17 cellular contexts compared by ENCODE assay signal in genomic region chr4:1534876-1535526, GRCh38.
DNase-seq lines count a peak whose midpoint lies in the region; ATAC-seq, FAIRE-seq and TF ChIP-seq lines count a peak whose summit lies in the region.
"Had no signal": no experiment of that assay in that cellular context is flagged by ENCODE, and none has a peak within 500 bp of the region (broad histone marks: within the 10 kb centered on the region; RNA-seq: fewer than 3 reads in every experiment).

No MANE protein-coding gene starts in this region.

- no peak overlapping the region for H2BK20ac ChIP-seq in H9 (ENCODE audit: low read depth, low read length, poor library complexity, severe bottlenecking)

- H2BK5ac ChIP-seq in H9 (ENCODE audit: insufficient read length, low read length), result no peak overlapping the region

- H3K4me3 ChIP-seq in K562 (no peak overlapping the region), HepG2 (replicated peaks in 1 of 3; ENCODE audit: insufficient read depth in 1 of 3, low read depth in 2 of 3, low read length in 3 of 3) (no peak overlapping the region), psoas muscle (no peak overlapping the region)
- H3K4me3 ChIP-seq: SJSA1 had no signal

- peak overlapping the region; percentile 63 for H4K8ac ChIP-seq in H9 (replicated peaks; ENCODE audit: insufficient read length, low read depth, low read length)

- H3K27ac ChIP-seq in H9 (ENCODE audit: insufficient read length, low read depth, low read length) (no peak overlapping the region), K562 (ENCODE audit: extremely low read depth, low read depth, low read length) (no peak overlapping the region), HepG2 (ENCODE audit: extremely low read length, insufficient read depth, low read length) (no peak overlapping the region), psoas muscle (no peak overlapping the region), RWPE1 (no peak overlapping the region)
- H3K27ac ChIP-seq: SJSA1 had no signal

- CTCF ChIA-PET in K562 (lab: Yijun Ruan, JAX; ENCODE audit: low intra/inter-chr PET ratio), result no interaction called here
- CTCF ChIA-PET in HepG2 (lab: Yijun Ruan, JAX; ENCODE audit: low intra/inter-chr PET ratio, low total read pairs), result no interaction called here
- CTCF ChIA-PET in HEK293T (lab: Yijun Ruan, JAX), result no interaction called here
- CTCF ChIA-PET in activated naive CD4-positive, alpha-beta T cell treated with anti-CD3 and anti-CD28 coated beads for 36 hours (lab: Charles Lee), result no interaction called here
- CTCF ChIA-PET in RWPE1 (lab: Yijun Ruan, JAX), result no interaction called here

- H4K91ac ChIP-seq in H9 (ENCODE audit: insufficient read length, low read depth, low read length), result no peak overlapping the region

- no peaks in the 10 kb centered on the region for H3K9me1 ChIP-seq in K562 (ENCODE audit: control insufficient read depth, insufficient read depth, low read length)

- H2BK12ac ChIP-seq in H9 (ENCODE audit: insufficient read length, low read depth, low read length), result no peak overlapping the region

- no peak for ATAC-seq in K562
- no peak for ATAC-seq in HepG2
- ATAC-seq in psoas muscle, result no peak

- H3K79me2 ChIP-seq in H9 (ENCODE audit: insufficient read depth, low read length), result no peaks in the 10 kb centered on the region
- H3K79me2 ChIP-seq in K562 (ENCODE audit: control insufficient read depth, insufficient read depth, low read length), result no peaks in the 10 kb centered on the region
- H3K79me2 ChIP-seq in HepG2 (ENCODE audit: insufficient read depth, low read length), result no peaks in the 10 kb centered on the region

- BruUV-seq in K562 (replicated peaks; lab: Mats Ljungman, UMichigan) (no TSS peak), HepG2 (replicated peaks; lab: Mats Ljungman, UMichigan) (no TSS peak)

- no peaks in the 10 kb centered on the region for H3K27me3 ChIP-seq in H9 (ENCODE audit: insufficient read depth, low read length)
- peaks cover 38 to 83% of the 10 kb centered on the region in 2 experiments for H3K27me3 ChIP-seq in K562 (ENCODE audit: control insufficient read depth in 2 of 2, insufficient read depth in 2 of 2, low read length in 2 of 2)
- H3K27me3 ChIP-seq in HepG2 (ENCODE audit: control insufficient read depth in 1 of 2, insufficient read depth in 2 of 2, low read length in 2 of 2), result peaks cover 12 to 57% of the 10 kb centered on the region in 2 experiments; a peak in 4 of 5 replicates
- H3K27me3 ChIP-seq in psoas muscle (ENCODE audit: insufficient read depth in 3 of 3, low read length in 2 of 3), result peaks cover 0 to 48% (median 8%) of the 10 kb centered on the region in 3 donors

- no peak overlapping the region for H3K4me2 ChIP-seq in H9 (ENCODE audit: insufficient read depth, insufficient read length, low read length)
- H3K4me2 ChIP-seq in K562 (ENCODE audit: insufficient read depth, low read length), result no peak overlapping the region
- H3K4me2 ChIP-seq in HepG2 (ENCODE audit: low read depth, low read length), result no peak overlapping the region

- H3K4me1 ChIP-seq in H9 (ENCODE audit: insufficient read depth, low read length), result no peaks in the 10 kb centered on the region
- H3K4me1 ChIP-seq in K562 (replicated peaks in 1 of 2; ENCODE audit: control insufficient read depth in 2 of 2, insufficient read depth in 2 of 2, low read length in 2 of 2), result peaks cover 0 to 46% of the 10 kb centered on the region in 2 experiments; a peak in 2 of 5 replicates
- peaks cover 7% of the 10 kb centered on the region for H3K4me1 ChIP-seq in HepG2 (ENCODE audit: insufficient read depth, low read length)
- H3K4me1 ChIP-seq in psoas muscle, result no peaks in the 10 kb centered on the region
- H3K4me1 ChIP-seq: SJSA1 had no signal

- POLR2A ChIA-PET in K562 (lab: Yijun Ruan, JAX) (interaction anchor here (0.6 to 1.6 kb wide), 2 partner anchors 19 to 435 kb away, joined by 3 to 5 read pairs; no protein-coding TSS in a partner anchor), HepG2 (lab: Yijun Ruan, JAX) (no interaction called here), HEK293T (lab: Yijun Ruan, JAX) (interaction anchor here (1.0 kb wide), 1 partner anchor 180 kb away, joined by 3 read pairs; no protein-coding TSS in a partner anchor), RWPE1 (lab: Yijun Ruan, JAX; ENCODE audit: low non-redundant PET) (no interaction called here)

- H2AFZ ChIP-seq in H9 (ENCODE audit: low read length), result no peak overlapping the region
- no peak overlapping the region for H2AFZ ChIP-seq in K562 (ENCODE audit: low read depth, low read length)
- H2AFZ ChIP-seq in HepG2 (ENCODE audit: low read length), result no peak overlapping the region

- DNase-seq in H9 (no peak), K562 (ENCODE audit: extremely low read depth in 1 of 4, low spot score in 3 of 4) (no peak), HepG2 (ENCODE audit: low spot score) (no peak), psoas muscle (peak; percentile 7 to 14), HEK293T (ENCODE audit: extremely low spot score) (no peak), RWPE1 (ENCODE audit: low spot score) (no peak)
- DNase-seq in activated naive CD4-positive, alpha-beta T cell treated with anti-CD3 and anti-CD28 coated beads for 36 hours, result no peak
- DNase-seq: C1 segment of cervical spinal cord; GF-D8; GOT3; IMR-90; NCI-H1105; NCI-H1930; NCI-H446 treated with DMSO at 0.1 percent for 48 hours; NK-92 treated with Interleukin-12 subunit alpha and Interleukin-12 subunit beta, amount 100 ng/mL, for 24 hours; RPMI8226 had no signal

- H4K20me1 ChIP-seq in H9 (ENCODE audit: control insufficient read depth, insufficient read depth, insufficient read length) (no peaks in the 10 kb centered on the region), K562 (replicated peaks; ENCODE audit: control insufficient read depth, insufficient read depth, low read length) (no peaks in the 10 kb centered on the region), HepG2 (ENCODE audit: insufficient read depth, low read length) (no peaks in the 10 kb centered on the region)

- H3K14ac ChIP-seq in H9 (ENCODE audit: insufficient read depth, low read length), result no peak overlapping the region

- no peaks in the 10 kb centered on the region for H3K23me2 ChIP-seq in H9 (ENCODE audit: insufficient read length, low read depth, low read length, poor library complexity, severe bottlenecking)

- H3K79me1 ChIP-seq in H9 (ENCODE audit: insufficient read depth, low read depth, low read length, poor library complexity, severe bottlenecking), result no peaks in the 10 kb centered on the region

- peak overlapping the region in 2 of 3 experiments; percentile 73 to 78; a peak in 2 of 7 replicates for H3K27ac Mint-ChIP-seq in H9
- H3K27ac Mint-ChIP-seq in activated naive CD4-positive, alpha-beta T cell treated with anti-CD3 and anti-CD28 coated beads for 36 hours, result no peak overlapping the region

- H3K9ac ChIP-seq in H9 (ENCODE audit: extremely low read depth, insufficient read length, low read length), result no peak overlapping the region
- H3K9ac ChIP-seq in K562 (ENCODE audit: insufficient read depth in 1 of 2, low read depth in 2 of 2, low read length in 2 of 2), result peak overlapping the region in 1 of 2 experiments; percentile 26; a peak in 1 of 4 replicates
- H3K9ac ChIP-seq in HepG2 (ENCODE audit: insufficient read depth, low read depth, low read length), result no peak overlapping the region

- H3T11ph ChIP-seq in H9 (ENCODE audit: low read length), result no peak overlapping the region

- H3K36me3 Mint-ChIP-seq in H9 (ENCODE audit: insufficient read depth in 1 of 3, low read depth in 3 of 3), result no peaks in the 10 kb centered on the region; a peak in 1 of 7 replicates
- H3K36me3 Mint-ChIP-seq in activated naive CD4-positive, alpha-beta T cell treated with anti-CD3 and anti-CD28 coated beads for 36 hours (ENCODE audit: low read depth), result no peaks in the 10 kb centered on the region

- H3K23ac ChIP-seq in H9 (ENCODE audit: insufficient read length, low read depth, low read length), result no peak overlapping the region

- H3K9me3 Mint-ChIP-seq in H9, result no peaks in the 10 kb centered on the region; a peak in 1 of 5 replicates
- H3K9me3 Mint-ChIP-seq in activated naive CD4-positive, alpha-beta T cell treated with anti-CD3 and anti-CD28 coated beads for 36 hours, result no peaks in the 10 kb centered on the region

- FAIRE-seq in K562 (lab: Jason Lieb, UNC) (no peak), HepG2 (lab: Jason Lieb, UNC) (no peak)

- TF ChIP-seq CTCF in H9 (conservative IDR thresholded peaks at IDR 0.05) (no peak), K562 (IDR thresholded peaks at IDR 0.05 in 2 of 3, conservative IDR thresholded peaks at IDR 0.05 in 1 of 3; ENCODE audit: insufficient read depth in 2 of 3, low read depth in 1 of 3, low read length in 3 of 3) (no peak), HepG2 (CRISPR knock-in tag; IDR thresholded peaks at IDR 0.05) (no peak), psoas muscle (IDR thresholded peaks at IDR 0.05) (no peak), RWPE1 (conservative IDR thresholded peaks at IDR 0.05; ENCODE audit: low read depth) (no peak)

- peaks cover 4% of the 10 kb centered on the region; the same call in 1 of the 2 replicates for H3K27me3 Mint-ChIP-seq in H9 (ENCODE audit: low read depth)
- peaks cover 5% of the 10 kb centered on the region for H3K27me3 Mint-ChIP-seq in activated naive CD4-positive, alpha-beta T cell treated with anti-CD3 and anti-CD28 coated beads for 36 hours (ENCODE audit: low read depth)

- H3K9me3 ChIP-seq in H9 (ENCODE audit: control insufficient read depth, low read depth, low read length) (no peaks in the 10 kb centered on the region), K562 (replicated peaks; ENCODE audit: control insufficient read depth, insufficient read depth, low read depth, low read length) (no peaks in the 10 kb centered on the region), HepG2 (ENCODE audit: low read length) (no peaks in the 10 kb centered on the region), psoas muscle (no peaks in the 10 kb centered on the region)
- H3K9me3 ChIP-seq: SJSA1 had no signal

- H3K4me3 Mint-ChIP-seq in H9, result no peak overlapping the region
- H3K4me3 Mint-ChIP-seq in activated naive CD4-positive, alpha-beta T cell treated with anti-CD3 and anti-CD28 coated beads for 36 hours, result no peak overlapping the region

- TF ChIP-seq POLR2A in K562 (conservative IDR thresholded peaks at IDR 0.05) (no peak), HepG2 (IDR thresholded peaks at IDR 0.05; ENCODE audit: insufficient read depth in 1 of 2, low read depth in 2 of 2, low read length in 2 of 2) (no peak)

- TF ChIP-seq EP300 in K562 (IDR thresholded peaks at IDR 0.05; ENCODE audit: low read length), result no peak
- TF ChIP-seq EP300 in HepG2 (IDR thresholded peaks at IDR 0.05; ENCODE audit: low read depth in 2 of 2, low read length in 2 of 2), result no peak
- TF ChIP-seq EP300 in HepG2 (CRISPR knock-in tag; IDR thresholded peaks at IDR 0.05; ENCODE audit: borderline replicate concordance), result no peak

- 0 out of 4 replicates have a peak, but pooled peaks cover 0 to 2% of the 10 kb centered on the region in 2 experiments for H3K4me1 Mint-ChIP-seq in H9
- no peaks in the 10 kb centered on the region for H3K4me1 Mint-ChIP-seq in activated naive CD4-positive, alpha-beta T cell treated with anti-CD3 and anti-CD28 coated beads for 36 hours (ENCODE audit: low read depth)

- no peak for TF ChIP-seq RAD21 in K562 (CRISPR knock-in tag; conservative IDR thresholded peaks at IDR 0.05 in 1 of 2, IDR thresholded peaks at IDR 0.05 in 1 of 2)
- no peak for TF ChIP-seq RAD21 in HepG2 (CRISPR knock-in tag; IDR thresholded peaks at IDR 0.05)

- H2BK120ac ChIP-seq in H9 (ENCODE audit: low read depth, low read length, poor library complexity, severe bottlenecking), result no peak overlapping the region

- peak overlapping the region; percentile 8 for H3K18ac ChIP-seq in H9 (ENCODE audit: insufficient read length, low read depth, low read length)

- intact Hi-C loops in K562 (cut with micrococcal nuclease) (no loop called here), HepG2 (cut with micrococcal nuclease; ENCODE audit: unreplicated experiment) (no loop called here), psoas muscle (cut with DNase I) (no loop called here)
- intact Hi-C loops in activated naive CD4-positive, alpha-beta T cell treated with anti-CD3 and anti-CD28 coated beads for 36 hours (cut with micrococcal nuclease), result no loop called here

- H3K4ac ChIP-seq in H9 (ENCODE audit: low read depth, low read length), result no peak overlapping the region

- H4K5ac ChIP-seq in H9 (ENCODE audit: insufficient read length, low read depth, low read length), result no peak overlapping the region

- in situ Hi-C loops in K562 (cut with MboI) (no loop called here), HepG2 (cut with HindIII; ENCODE audit: extremely low pct_ligation_motif_present, low pct_unique_long_range_greater_than_20kb) (no loop called here)

- no peaks in the 10 kb centered on the region for H3K36me3 ChIP-seq in K562 (ENCODE audit: control insufficient read depth, insufficient read depth, low read length)
- H3K36me3 ChIP-seq in HepG2 (replicated peaks in 1 of 2; ENCODE audit: control insufficient read depth in 1 of 2, insufficient read depth in 2 of 2, low read length in 2 of 2), result no peaks in the 10 kb centered on the region
- no peaks in the 10 kb centered on the region for H3K36me3 ChIP-seq in psoas muscle (ENCODE audit: insufficient read depth in 1 of 2, low read depth in 1 of 2)
- H3K36me3 ChIP-seq: SJSA1 had no signal

- H3K56ac ChIP-seq in H9 (ENCODE audit: insufficient read length, low read depth, low read length), result no peak overlapping the region

- no peak overlapping the region for H2BK15ac ChIP-seq in H9 (ENCODE audit: low read depth, low read length)

- H2AK5ac ChIP-seq in H9 (ENCODE audit: insufficient read length, low read length), result no peak overlapping the region

- no CpG with 5 or more reads among the region's 30 CpGs for WGBS in H9 (ENCODE audit: extremely low coverage, insufficient read length, low lambda C conversion rate)
- 33% methylated on average over 18 of the region's 30 CpGs for WGBS in K562 (ENCODE audit: insufficient coverage, low coverage, missing lambda C conversion rate)
- 74% methylated on average over 28 of the region's 30 CpGs for WGBS in HepG2 (ENCODE audit: low lambda C conversion rate)
- WGBS in psoas muscle, 3 donors, result 94 to 95% (median 95%) methylated on average over 30 of the region's 30 CpGs

Comparison
In these comparisons a context has a peak if more than half of its experiments do, and no peak if none do; other contexts are left out.
1. DNase-seq: peak in psoas muscle (2 of 2); none in H9 (single experiment), K562 (0 of 4), HepG2 (single experiment), HEK293T (single experiment), activated naive CD4-positive, alpha-beta T cell treated with anti-CD3 and anti-CD28 coated beads for 36 hours (single experiment) and RWPE1 (single experiment).
2. POLR2A ChIA-PET loops: an anchor here in K562 (0.6 to 1.6 kb wide) and HEK293T (1.0 kb wide); none called in HepG2 and RWPE1.